In the genomic region with DNA sequence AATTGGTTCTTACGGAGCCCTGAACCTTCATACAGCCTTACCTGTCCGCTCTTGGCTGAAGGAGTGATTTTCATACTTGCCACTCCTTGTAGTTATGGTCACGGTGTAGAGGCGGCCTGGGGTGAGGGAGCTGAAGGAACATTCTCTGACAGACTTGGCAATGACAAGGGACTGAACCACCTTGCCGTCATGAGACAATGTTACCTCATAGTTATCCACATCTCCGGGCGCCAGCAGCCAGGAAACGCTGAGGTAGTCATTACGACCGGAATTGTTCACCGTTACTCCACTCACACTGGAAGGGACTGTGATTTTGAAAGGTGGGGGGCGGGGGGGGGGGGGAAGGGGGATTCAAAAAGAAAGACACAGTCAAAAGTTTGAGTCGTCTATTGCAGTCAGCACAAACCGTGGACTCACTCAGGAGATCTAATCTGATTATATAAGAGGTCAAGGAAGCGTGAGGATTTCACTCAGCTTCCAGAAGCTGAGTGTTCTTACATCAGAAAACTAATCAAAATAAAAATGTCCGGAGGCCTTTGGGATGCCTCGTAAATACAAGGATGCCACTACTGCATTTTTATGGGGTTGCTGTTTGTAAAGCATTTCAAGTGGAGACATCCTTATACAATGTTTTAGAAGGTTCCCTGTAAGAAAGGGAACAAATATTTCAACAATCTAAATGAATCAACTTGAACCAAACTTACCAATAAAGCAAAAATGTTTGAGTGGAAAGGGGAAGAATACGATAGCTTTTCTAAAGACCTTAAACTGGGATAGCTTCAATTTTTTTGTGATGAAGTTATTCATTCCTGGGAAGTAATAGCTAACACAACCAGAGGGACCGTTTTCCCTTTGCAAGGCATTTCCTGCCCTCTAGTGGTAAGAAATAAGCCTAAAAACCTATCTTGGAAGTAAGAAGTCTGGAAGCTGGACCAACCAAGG, we compare ENCODE assay signal across 9 cellular contexts.
DNase-seq lines count a peak whose midpoint lies in the region; ATAC-seq, FAIRE-seq and TF ChIP-seq lines count a peak whose summit lies in the region.
"Had no signal": no experiment of that assay in that cellular context is flagged by ENCODE, and none has a peak within 500 bp of the region (broad histone marks: within the 10 kb centered on the region; RNA-seq: fewer than 3 reads in every experiment).

No MANE protein-coding gene starts in this region.

- H3K27ac Mint-ChIP-seq in activated CD8-positive, alpha-beta T cell treated with anti-CD3 and anti-CD28 coated beads for 36 hours = no peak overlapping the region
- H3K27ac Mint-ChIP-seq in activated CD8-positive, alpha-beta T cell treated with anti-CD3 and anti-CD28 coated beads, Interleukin-2, amount 10 ng/mL, durations not matched to agents 7 days and 5 days = no peak overlapping the region

- in situ Hi-C loops in astrocyte of the cerebellum (cut with HindIII; ENCODE audit: low sequenced_read_pairs) = loop anchor here (25.0 kb wide), 2 partner anchors 136 to 689 kb away; no protein-coding TSS in a partner anchor

- peaks cover 0 to 51% (median 0%) of the 10 kb centered on the region in 6 donors for H3K36me3 ChIP-seq in spleen

- 63 to 74% (median 69%) methylated on average over 18 to 19 of the region's 19 CpGs for WGBS in spleen, 5 donors

- no peak overlapping the region for H3K4me3 Mint-ChIP-seq in activated CD8-positive, alpha-beta T cell treated with anti-CD3 and anti-CD28 coated beads for 36 hours
- H3K4me3 Mint-ChIP-seq in activated CD8-positive, alpha-beta T cell treated with anti-CD3 and anti-CD28 coated beads, Interleukin-2, amount 10 ng/mL, durations not matched to agents 7 days and 5 days = no peak overlapping the region
- H3K4me3 Mint-ChIP-seq: central memory CD8-positive, alpha-beta T cell had no signal

- peak; percentile 69 for TF ChIP-seq CTCF in activated CD8-positive, alpha-beta T cell treated with anti-CD3 and anti-CD28 coated beads for 36 hours (IDR thresholded peaks at IDR 0.05)
- TF ChIP-seq CTCF in astrocyte of the cerebellum (IDR thresholded peaks at IDR 0.05; ENCODE audit: low read depth, low read length, missing control alignments) (peak; percentile 75), spleen (IDR thresholded peaks at IDR 0.05 in 8 of 11, conservative IDR thresholded peaks at IDR 0.05 in 3 of 11) (peak; percentile 5 to 75 (median 60))

- POLR2A ChIA-PET in activated CD8-positive, alpha-beta T cell treated with anti-CD3 and anti-CD28 coated beads for 36 hours (lab: Charles Lee) = no interaction called here
- POLR2A ChIA-PET in activated CD8-positive, alpha-beta T cell treated with anti-CD3 and anti-CD28 coated beads, Interleukin-2, amount 10 ng/mL, durations not matched to agents 7 days and 5 days (lab: Charles Lee) = no interaction called here

- H3K27me3 Mint-ChIP-seq in activated CD8-positive, alpha-beta T cell treated with anti-CD3 and anti-CD28 coated beads for 36 hours = peaks cover 9% of the 10 kb centered on the region
- no peaks in the 10 kb centered on the region for H3K27me3 Mint-ChIP-seq in activated CD8-positive, alpha-beta T cell treated with anti-CD3 and anti-CD28 coated beads, Interleukin-2, amount 10 ng/mL, durations not matched to agents 7 days and 5 days (ENCODE audit: low read depth)

- no peaks in the 10 kb centered on the region for H3K9me3 Mint-ChIP-seq in activated CD8-positive, alpha-beta T cell treated with anti-CD3 and anti-CD28 coated beads for 36 hours
- no peaks in the 10 kb centered on the region for H3K9me3 Mint-ChIP-seq in activated CD8-positive, alpha-beta T cell treated with anti-CD3 and anti-CD28 coated beads, Interleukin-2, amount 10 ng/mL, durations not matched to agents 7 days and 5 days (ENCODE audit: insufficient read depth)
- H3K9me3 Mint-ChIP-seq: central memory CD8-positive, alpha-beta T cell had no signal

- peaks cover 0 to 8% (median 0%) of the 10 kb centered on the region in 6 donors for H3K4me1 ChIP-seq in spleen

- TF ChIP-seq POLR2A in spleen (IDR thresholded peaks at IDR 0.05) (no peak), GM12892 (IDR thresholded peaks at IDR 0.05; ENCODE audit: low read depth, low read length) (no peak)

- no peak for ATAC-seq in activated CD8-positive, alpha-beta T cell treated with anti-CD3 and anti-CD28 coated beads for 36 hours
- no peak for ATAC-seq in activated CD8-positive, alpha-beta T cell treated with anti-CD3 and anti-CD28 coated beads, Interleukin-2, amount 10 ng/mL, durations not matched to agents 7 days and 5 days
- ATAC-seq in HG03060 (IDR thresholded peaks at IDR 0.05; ENCODE audit: low read depth, unreplicated experiment) = peak; percentile 43

- H3K27me3 ChIP-seq in spleen (replicated peaks in 1 of 7) = no peaks in the 10 kb centered on the region

- H3K4me3 ChIP-seq in astrocyte of the cerebellum (ENCODE audit: low read depth, low read length) (no peak overlapping the region), spleen (no peak overlapping the region)

- CTCF ChIA-PET in activated CD8-positive, alpha-beta T cell treated with anti-CD3 and anti-CD28 coated beads for 36 hours (lab: Charles Lee) = interaction anchor here (0.7 to 3.7 kb wide), 23 partner anchors 8 to 709 kb away, joined by 3 to 45 read pairs (median 4); no protein-coding TSS in a partner anchor
- CTCF ChIA-PET in activated CD8-positive, alpha-beta T cell treated with anti-CD3 and anti-CD28 coated beads, Interleukin-2, amount 10 ng/mL, durations not matched to agents 7 days and 5 days (lab: Charles Lee) = interaction anchor here (0.9 to 2.5 kb wide), 12 partner anchors 34 to 699 kb away, joined by 3 to 24 read pairs (median 4); no protein-coding TSS in a partner anchor

- H3K9me3 ChIP-seq in spleen = no peaks in the 10 kb centered on the region

- intact Hi-C loops in activated CD8-positive, alpha-beta T cell treated with anti-CD3 and anti-CD28 coated beads for 36 hours (cut with micrococcal nuclease) = loop anchor here (2.0 kb wide), 2 partner anchors 676 to 698 kb away; no protein-coding TSS in a partner anchor
- intact Hi-C loops in spleen (cut with DNase I; ENCODE audit: low total_unique reads) = loop anchor here (5.0 kb wide), 2 partner anchors 674 to 694 kb away; no protein-coding TSS in a partner anchor

- DNase-seq in activated CD8-positive, alpha-beta T cell treated with anti-CD3 and anti-CD28 coated beads for 36 hours = no peak
- no peak for DNase-seq in activated CD8-positive, alpha-beta T cell treated with anti-CD3 and anti-CD28 coated beads, Interleukin-2, amount 10 ng/mL, durations not matched to agents 7 days and 5 days
- DNase-seq in NCI-H2227 (lab: John Stamatoyannopoulos, UW; ENCODE audit: unreplicated experiment) (peak; percentile 88), astrocyte of the cerebellum (ENCODE audit: low read depth) (peak; percentile 70), hepatic stellate cell (ENCODE audit: low spot score) (peak; percentile 42), spleen (no peak), GM12892 (ENCODE audit: insufficient read length) (no peak)

- no peak for FAIRE-seq in GM12892 (lab: Jason Lieb, UNC)

- H3K36me3 Mint-ChIP-seq in activated CD8-positive, alpha-beta T cell treated with anti-CD3 and anti-CD28 coated beads for 36 hours (ENCODE audit: low read depth) = no peaks in the 10 kb centered on the region
- no peaks in the 10 kb centered on the region for H3K36me3 Mint-ChIP-seq in activated CD8-positive, alpha-beta T cell treated with anti-CD3 and anti-CD28 coated beads, Interleukin-2, amount 10 ng/mL, durations not matched to agents 7 days and 5 days (ENCODE audit: low read depth)

- H3K4me1 Mint-ChIP-seq in activated CD8-positive, alpha-beta T cell treated with anti-CD3 and anti-CD28 coated beads for 36 hours (ENCODE audit: low read depth) = no peaks in the 10 kb centered on the region
- no peaks in the 10 kb centered on the region for H3K4me1 Mint-ChIP-seq in activated CD8-positive, alpha-beta T cell treated with anti-CD3 and anti-CD28 coated beads, Interleukin-2, amount 10 ng/mL, durations not matched to agents 7 days and 5 days (ENCODE audit: low read depth)
- H3K4me1 Mint-ChIP-seq: central memory CD8-positive, alpha-beta T cell had no signal

- H3K27ac ChIP-seq in spleen = peak overlapping the region in 1 of 8 donors; percentile 5

Comparison
In these comparisons a context has a peak if more than half of its experiments do, and no peak if none do; other contexts are left out.
1. DNase-seq: peak in NCI-H2227 (single experiment), astrocyte of the cerebellum (single experiment) and hepatic stellate cell (single experiment); none in activated CD8-positive, alpha-beta T cell treated with anti-CD3 and anti-CD28 coated beads for 36 hours (single experiment), activated CD8-positive, alpha-beta T cell treated with anti-CD3 and anti-CD28 coated beads, Interleukin-2, amount 10 ng/mL, durations not matched to agents 7 days and 5 days (single experiment), spleen (single experiment) and GM12892 (single experiment).
2. Peak in every context shown above with its lines, with median percentiles within 50 percentile points of each other: CTCF ChIP-seq.